32 cellular contexts compared by ENCODE assay signal in the genomic region with DNA sequence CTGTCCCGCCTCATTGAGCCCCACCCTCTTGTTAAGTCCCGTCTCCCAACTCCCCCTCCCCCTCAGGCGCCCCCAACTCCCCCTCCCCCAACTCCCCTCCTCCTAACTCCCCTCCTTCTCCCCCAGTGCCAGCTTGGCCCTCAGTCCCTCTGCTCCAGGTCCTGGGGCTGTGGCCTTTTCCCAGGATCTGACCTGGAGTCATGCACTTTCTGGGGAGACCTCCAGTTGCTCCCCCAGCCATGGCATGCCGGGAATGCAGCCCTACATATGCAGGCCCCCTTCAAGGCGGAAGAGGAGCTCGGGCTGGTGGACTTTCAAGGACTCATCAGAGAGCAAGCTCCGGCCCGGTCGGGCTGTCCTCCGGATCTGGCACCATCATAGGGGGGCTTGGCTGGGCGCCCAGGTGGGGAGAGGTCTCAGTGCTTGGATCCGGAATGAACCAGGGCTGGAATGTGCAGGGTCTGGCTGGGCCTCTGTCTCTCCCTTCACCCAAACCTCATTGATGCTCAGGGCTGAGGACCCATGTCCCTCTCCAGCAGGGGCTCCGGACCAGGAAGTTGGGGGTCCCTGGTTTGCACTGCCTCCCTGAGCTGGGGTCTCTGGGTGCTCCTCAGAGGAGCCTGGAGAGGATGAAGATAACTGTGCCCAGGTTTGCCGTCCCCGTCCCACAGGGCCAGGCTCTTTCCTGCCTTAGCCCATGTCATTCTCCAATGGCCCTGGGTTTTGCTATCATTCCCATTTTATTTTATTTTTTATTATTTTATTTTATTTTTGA. TPM values are rescaled to one million over a fixed set of nuclear protein-coding genes. Genes with fewer than 3 reads are reported as not detected.
DNase-seq lines count a peak whose midpoint lies in the region; ATAC-seq, FAIRE-seq and TF ChIP-seq lines count a peak whose summit lies in the region.
"Had no signal": no experiment of that assay in that cellular context is flagged by ENCODE, and none has a peak within 500 bp of the region (broad histone marks: within the 10 kb centered on the region; RNA-seq: fewer than 3 reads in every experiment).

No MANE protein-coding gene starts in this region.

- H3K9ac ChIP-seq in K562 (ENCODE audit: insufficient read depth in 1 of 2, low read depth in 2 of 2, low read length in 2 of 2) = no peak overlapping the region
- H3K9ac ChIP-seq in mesendoderm (ENCODE audit: low read length) = no peak overlapping the region

- H3K4me3 Mint-ChIP-seq in activated CD4-positive, alpha-beta memory T cell treated with anti-CD3 and anti-CD28 coated beads for 36 hours = no peak overlapping the region
- H3K4me3 Mint-ChIP-seq: activated CD4-positive, alpha-beta memory T cell treated with anti-CD3 and anti-CD28 coated beads, Interleukin-2, amount 10 ng/mL, durations not matched to agents 7 days and 5 days; activated naive CD4-positive, alpha-beta T cell treated with anti-CD3 and anti-CD28 coated beads, Interleukin-2, amount 10 ng/mL, durations not matched to agents 7 days and 5 days; activated T-helper 1 cell treated with anti-CD3 and anti-CD28 coated beads, Interleukin-12 subunit alpha, Interleukin-12 subunit beta, Interleukin-2, Interleukin-4 antibody, amounts not matched to agents 30 ng/mL and 10 ng/mL and 1 ng/mL, durations not matched to agents 14 hours and 24 hours and 36 hours; CD4-positive, CD25-positive, alpha-beta regulatory T cell; naive thymus-derived CD8-positive, alpha-beta T cell had no signal

- 22% methylated on average over 12 of the region's 15 CpGs for WGBS in K562 (ENCODE audit: insufficient coverage, low coverage, missing lambda C conversion rate)
- no CpG with 5 or more reads among the region's 15 CpGs for WGBS in mesendoderm (ENCODE audit: extremely low coverage, insufficient coverage, low lambda C conversion rate)
- 81 to 93% (median 84%) methylated on average over 14 to 15 of the region's 15 CpGs for WGBS in small intestine, 3 donors

- no peaks in the 10 kb centered on the region for H3K9me1 ChIP-seq in K562 (ENCODE audit: control insufficient read depth, insufficient read depth, low read length)

- H3K79me1 ChIP-seq in mesendoderm (ENCODE audit: low read length) = no peaks in the 10 kb centered on the region

- H3K27me3 Mint-ChIP-seq in activated CD4-positive, alpha-beta memory T cell treated with anti-CD3 and anti-CD28 coated beads for 36 hours = peaks cover 3% of the 10 kb centered on the region
- H3K27me3 Mint-ChIP-seq: activated CD4-positive, alpha-beta memory T cell treated with anti-CD3 and anti-CD28 coated beads, Interleukin-2, amount 10 ng/mL, durations not matched to agents 7 days and 5 days had no signal

- no peak overlapping the region for H2AK5ac ChIP-seq in mesendoderm (ENCODE audit: low read length)

- H3K56ac ChIP-seq in mesendoderm (ENCODE audit: low read length) = peak overlapping the region; percentile 64

- no peaks in the 10 kb centered on the region for H3K9me3 Mint-ChIP-seq in activated CD4-positive, alpha-beta memory T cell treated with anti-CD3 and anti-CD28 coated beads for 36 hours
- H3K9me3 Mint-ChIP-seq: activated CD4-positive, alpha-beta memory T cell treated with anti-CD3 and anti-CD28 coated beads, Interleukin-2, amount 10 ng/mL, durations not matched to agents 7 days and 5 days; activated naive CD4-positive, alpha-beta T cell treated with anti-CD3 and anti-CD28 coated beads, Interleukin-2, amount 10 ng/mL, durations not matched to agents 7 days and 5 days; activated T-helper 1 cell treated with anti-CD3 and anti-CD28 coated beads, Interleukin-12 subunit alpha, Interleukin-12 subunit beta, Interleukin-2, Interleukin-4 antibody, amounts not matched to agents 30 ng/mL and 10 ng/mL and 1 ng/mL, durations not matched to agents 14 hours and 24 hours and 36 hours had no signal

- TF ChIP-seq RAD21 in K562 (CRISPR knock-in tag; conservative IDR thresholded peaks at IDR 0.05 in 1 of 2, IDR thresholded peaks at IDR 0.05 in 1 of 2) = no peak

- no peak overlapping the region for H3K27ac Mint-ChIP-seq in activated CD4-positive, alpha-beta memory T cell treated with anti-CD3 and anti-CD28 coated beads for 36 hours
- H3K27ac Mint-ChIP-seq: activated CD4-positive, alpha-beta memory T cell treated with anti-CD3 and anti-CD28 coated beads, Interleukin-2, amount 10 ng/mL, durations not matched to agents 7 days and 5 days; activated naive CD4-positive, alpha-beta T cell treated with anti-CD3 and anti-CD28 coated beads, Interleukin-2, amount 10 ng/mL, durations not matched to agents 7 days and 5 days; activated T-helper 1 cell treated with anti-CD3 and anti-CD28 coated beads, Interleukin-12 subunit alpha, Interleukin-12 subunit beta, Interleukin-2, Interleukin-4 antibody, amounts not matched to agents 30 ng/mL and 10 ng/mL and 1 ng/mL, durations not matched to agents 14 hours and 24 hours and 36 hours; CD4-positive, CD25-positive, alpha-beta regulatory T cell; naive thymus-derived CD8-positive, alpha-beta T cell had no signal

- no peak for TF ChIP-seq EP300 in K562 (IDR thresholded peaks at IDR 0.05; ENCODE audit: low read length)

- TF ChIP-seq CTCF in K562 (IDR thresholded peaks at IDR 0.05 in 2 of 3, conservative IDR thresholded peaks at IDR 0.05 in 1 of 3; ENCODE audit: insufficient read depth in 2 of 3, low read depth in 1 of 3, low read length in 3 of 3) (no peak), thoracic aorta (IDR thresholded peaks at IDR 0.05) (no peak)

- H3K4me3 ChIP-seq in K562 (no peak overlapping the region), mesendoderm (ENCODE audit: low read length) (no peak overlapping the region), thoracic aorta (no peak overlapping the region), small intestine (ENCODE audit: low read depth in 1 of 2, low read length in 2 of 2) (no peak overlapping the region)
- H3K4me3 ChIP-seq: left ventricle myocardium inferior, skin epidermis had no signal

- H3K23ac ChIP-seq in mesendoderm (ENCODE audit: low read length) = no peak overlapping the region

- H3K79me2 ChIP-seq in K562 (ENCODE audit: control insufficient read depth, insufficient read depth, low read length) = no peaks in the 10 kb centered on the region
- no peaks in the 10 kb centered on the region for H3K79me2 ChIP-seq in mesendoderm (ENCODE audit: control insufficient read depth, insufficient read depth, low read length)

- CTCF ChIA-PET in K562 (lab: Yijun Ruan, JAX; ENCODE audit: low intra/inter-chr PET ratio) = no interaction called here
- CTCF ChIA-PET in activated CD4-positive, alpha-beta memory T cell treated with anti-CD3 and anti-CD28 coated beads for 36 hours (lab: Charles Lee) = no interaction called here

- FAIRE-seq in K562 (lab: Jason Lieb, UNC) = no peak
- no peak for FAIRE-seq in small intestine (lab: Jason Lieb, UNC)
- FAIRE-seq: GM18507, GM19239 had no signal

- H3K9me3 ChIP-seq in K562 (replicated peaks; ENCODE audit: control insufficient read depth, insufficient read depth, low read depth, low read length) = no peaks in the 10 kb centered on the region
- H3K9me3 ChIP-seq in thoracic aorta = no peaks in the 10 kb centered on the region
- H3K9me3 ChIP-seq in small intestine (ENCODE audit: control insufficient read depth, low read depth) = no peaks in the 10 kb centered on the region

- ATAC-seq in K562 (no peak), thoracic aorta (ENCODE audit: insufficient number of reproducible peaks, low FRiP score, low read depth) (no peak)
- ATAC-seq: naive thymus-derived CD8-positive, alpha-beta T cell had no signal

- no TSS peak for BruUV-seq in K562 (replicated peaks; lab: Mats Ljungman, UMichigan)

- H3K27ac ChIP-seq in K562 (ENCODE audit: extremely low read depth, low read depth, low read length) (no peak overlapping the region), mesendoderm (ENCODE audit: low read depth, low read length) (no peak overlapping the region), thoracic aorta (peak overlapping the region; percentile 86 to 100), small intestine (ENCODE audit: low read depth in 1 of 2, low read length in 1 of 2) (no peak overlapping the region)
- H3K27ac ChIP-seq: left ventricle myocardium inferior had no signal

- peak overlapping the region; percentile 34 for H3K18ac ChIP-seq in mesendoderm (ENCODE audit: low read length)

- no peak for TF ChIP-seq POLR2A in K562 (conservative IDR thresholded peaks at IDR 0.05)

- H3K4ac ChIP-seq in mesendoderm (ENCODE audit: low read depth, low read length) = no peak overlapping the region

- peak; percentile 46 for DNase-seq in activated effector memory CD4-positive, alpha-beta T cell treated with anti-CD3 and anti-CD28 coated beads, Interleukin-2, amount 50 U/mL, for 16 hours
- no peak for DNase-seq in activated effector memory CD4-positive, alpha-beta T cell treated with Interleukin-2 at 50 U/mL for 16 hours
- DNase-seq in K562 (ENCODE audit: extremely low read depth in 1 of 4, low spot score in 3 of 4) = no peak
- peak; percentile 50 for DNase-seq in mesendoderm
- DNase-seq in thoracic aorta (ENCODE audit: low spot score) = no peak
- no peak for DNase-seq in small intestine
- DNase-seq in activated CD4-positive, alpha-beta memory T cell treated with anti-CD3 and anti-CD28 coated beads for 36 hours = no peak
- no peak for DNase-seq in 8988T
- DNase-seq: activated CD4-positive, alpha-beta memory T cell treated with anti-CD3 and anti-CD28 coated beads, Interleukin-2, amount 10 ng/mL, durations not matched to agents 7 days and 5 days; activated CD4-positive, alpha-beta T cell treated with anti-CD3 and anti-CD28 coated beads for 1 hour; activated CD8-positive, alpha-beta memory T cell treated with anti-CD3 and anti-CD28 coated beads, Interleukin-2, amount 50 U/mL, for 4 hours; activated naive CD4-positive, alpha-beta T cell treated with anti-CD3 and anti-CD28 coated beads, Interleukin-2, amount 10 ng/mL, durations not matched to agents 7 days and 5 days; Calu3; CD4-positive, CD25-positive, alpha-beta regulatory T cell; DMS79 treated with DMSO at 0.1 percent for 48 hours; GF-D8; HCEC 1CT; left ventricle myocardium inferior; naive thymus-derived CD8-positive, alpha-beta T cell; NCI-H1417 treated with DMSO at 0.1 percent for 48 hours; NCI-H2081; NCI-H2227 treated with DMSO at 0.1 percent for 48 hours; NCI-H526; NK-92 treated with Interleukin-12 subunit alpha and Interleukin-12 subunit beta, amount 100 ng/mL, for 24 hours; occipital lobe; stimulated activated naive CD4-positive, alpha-beta T cell had no signal

- no peak overlapping the region for H2BK5ac ChIP-seq in mesendoderm (ENCODE audit: low read length)

- POLR2A ChIA-PET in K562 (lab: Yijun Ruan, JAX) = interaction anchor here (0.6 to 1.0 kb wide), 4 partner anchors 15 to 78 kb away, joined by 3 read pairs; no protein-coding TSS in a partner anchor
- POLR2A ChIA-PET in activated CD4-positive, alpha-beta memory T cell treated with anti-CD3 and anti-CD28 coated beads for 36 hours (lab: Charles Lee) = no interaction called here

- H3K27me3 ChIP-seq in K562 (ENCODE audit: control insufficient read depth in 2 of 2, insufficient read depth in 2 of 2, low read length in 2 of 2) (peaks cover 0 to 41% of the 10 kb centered on the region in 2 experiments; a peak in 2 of 5 replicates), mesendoderm (ENCODE audit: insufficient read depth, low read length, poor library complexity) (no peaks in the 10 kb centered on the region), thoracic aorta (replicated peaks; ENCODE audit: insufficient read depth) (no peaks in the 10 kb centered on the region), small intestine (ENCODE audit: control insufficient read depth in 2 of 2, insufficient read depth in 2 of 2, low read length in 2 of 2) (no peaks in the 10 kb centered on the region)

- H3K4me2 ChIP-seq in K562 (ENCODE audit: insufficient read depth, low read length) = no peak overlapping the region
- no peak overlapping the region for H3K4me2 ChIP-seq in mesendoderm (ENCODE audit: low read length)

- no peak overlapping the region for H2BK15ac ChIP-seq in mesendoderm (replicated peaks; ENCODE audit: low read depth)

- H4K20me1 ChIP-seq in K562 (replicated peaks; ENCODE audit: control insufficient read depth, insufficient read depth, low read length) = 0 out of 2 replicates have a peak, but pooled peaks cover 5% of the 10 kb centered on the region

- no peaks in the 10 kb centered on the region for H3K36me3 Mint-ChIP-seq in activated CD4-positive, alpha-beta memory T cell treated with anti-CD3 and anti-CD28 coated beads for 36 hours
- H3K36me3 Mint-ChIP-seq: activated naive CD4-positive, alpha-beta T cell treated with anti-CD3 and anti-CD28 coated beads, Interleukin-2, amount 10 ng/mL, durations not matched to agents 7 days and 5 days; CD4-positive, CD25-positive, alpha-beta regulatory T cell had no signal

- H4K5ac ChIP-seq in mesendoderm (ENCODE audit: low read length) = no peak overlapping the region

- H2AFZ ChIP-seq in K562 (ENCODE audit: low read depth, low read length) = no peak overlapping the region

- intact Hi-C loops in K562 (cut with micrococcal nuclease) = no loop called here
- intact Hi-C loops in activated CD4-positive, alpha-beta memory T cell treated with anti-CD3 and anti-CD28 coated beads for 36 hours (cut with micrococcal nuclease) = no loop called here

- no peaks in the 10 kb centered on the region for H3K4me1 Mint-ChIP-seq in activated CD4-positive, alpha-beta memory T cell treated with anti-CD3 and anti-CD28 coated beads for 36 hours (ENCODE audit: low read depth)
- H3K4me1 Mint-ChIP-seq: activated CD4-positive, alpha-beta memory T cell treated with anti-CD3 and anti-CD28 coated beads, Interleukin-2, amount 10 ng/mL, durations not matched to agents 7 days and 5 days; activated naive CD4-positive, alpha-beta T cell treated with anti-CD3 and anti-CD28 coated beads, Interleukin-2, amount 10 ng/mL, durations not matched to agents 7 days and 5 days; naive thymus-derived CD8-positive, alpha-beta T cell had no signal

- no peak overlapping the region for H2BK120ac ChIP-seq in mesendoderm (ENCODE audit: low read depth, low read length)

- no peak overlapping the region for H4K8ac ChIP-seq in mesendoderm (ENCODE audit: low read depth, low read length)

- H3K4me1 ChIP-seq in K562 (replicated peaks in 1 of 2; ENCODE audit: control insufficient read depth in 2 of 2, insufficient read depth in 2 of 2, low read length in 2 of 2) = peaks cover 0 to 9% of the 10 kb centered on the region in 2 experiments; a peak in 2 of 5 replicates
- H3K4me1 ChIP-seq in mesendoderm (ENCODE audit: control insufficient read depth, low read depth, low read length) = no peaks in the 10 kb centered on the region
- H3K4me1 ChIP-seq in thoracic aorta (ENCODE audit: control insufficient read depth in 1 of 2, low read depth in 2 of 2) = peaks cover 19 to 69% of the 10 kb centered on the region in 2 donors
- H3K4me1 ChIP-seq in small intestine (ENCODE audit: control insufficient read depth in 2 of 2, insufficient read depth in 1 of 2, low read depth in 1 of 2, low read length in 1 of 2) = no peaks in the 10 kb centered on the region
- H3K4me1 ChIP-seq: left ventricle myocardium inferior had no signal

- in situ Hi-C loops in K562 (cut with MboI) = no loop called here

- no peaks in the 10 kb centered on the region for H3K36me3 ChIP-seq in K562 (ENCODE audit: control insufficient read depth, insufficient read depth, low read length)
- no peaks in the 10 kb centered on the region for H3K36me3 ChIP-seq in mesendoderm (ENCODE audit: control insufficient read depth, insufficient read depth, low read length)
- H3K36me3 ChIP-seq in thoracic aorta = no peaks in the 10 kb centered on the region
- H3K36me3 ChIP-seq in small intestine (ENCODE audit: control insufficient read depth in 2 of 2, insufficient read depth in 2 of 2, low read length in 2 of 2) = no peaks in the 10 kb centered on the region
- H3K36me3 ChIP-seq: left ventricle myocardium inferior had no signal

RNA-seq across cellular contexts. Expression of gene TMEM270, which starts 41.1 kb away (rescaled TPM):
- not detected in 2 replicates for total RNA-seq in K562 (2011; cell fraction: chromatin; rRNA removed; ENCODE audit: low replicate concordance)
- not detected in 2 replicates for total RNA-seq in K562 (2011; cell fraction: nucleolus; rRNA removed)
- not detected in 2 replicates for total RNA-seq in K562 (2011; cell fraction: nucleoplasm; rRNA removed)
- total RNA-seq in K562 (2014; rRNA removed) (not detected in 2 replicates), K562 (2014; rRNA removed; fragmentation: Illumina TruSeq; extraction: Trizol) (not detected in 2 replicates), K562 (2015; rRNA removed; fragmentation: Illumina TruSeq; extraction: Trizol) (not detected in 2 replicates), K562 (2021) (not detected in 2 replicates), thoracic aorta (not detected)
- polyA plus RNA-seq in K562 (2011; rRNA removed) (not detected in 2 replicates), K562 (2014; fragmentation: Illumina TruSeq; extraction: Trizol) (not detected in 2 replicates), K562 (2014; fragmentation: Nextera tagmentation; extraction: Ambion mirVana) (not detected), K562 (2014; rRNA removed) (not detected in 2 replicates), small intestine (under 1 TPM in 1 of 3 donors, not detected in 2; 0.18 TPM)
- polyA plus RNA-seq in K562 (2011; cell fraction: cytosol; rRNA removed) = not detected in 2 replicates
- not detected in 2 replicates for polyA plus RNA-seq in K562 (2011; cell fraction: nucleus; rRNA removed)
- polyA plus RNA-seq in K562 (2012) = not detected in 2 replicates
- not detected in 2 replicates for polyA minus RNA-seq in K562 (2011; rRNA and poly(A)+ RNA removed)
- polyA minus RNA-seq in K562 (2011; cell fraction: cytosol; rRNA and poly(A)+ RNA removed) = not detected in 2 replicates
- not detected in 2 replicates for polyA minus RNA-seq in K562 (2011; cell fraction: nucleus; rRNA and poly(A)+ RNA removed)
- not detected for polyA plus RNA-seq in mesendoderm (2013, experiment 1 of 2)
- polyA plus RNA-seq in mesendoderm (2013, experiment 2 of 2) = not detected
- not detected for total RNA-seq in activated CD4-positive, alpha-beta memory T cell treated with anti-CD3 and anti-CD28 coated beads for 36 hours
- total RNA-seq: activated CD4-positive, alpha-beta memory T cell treated with anti-CD3 and anti-CD28 coated beads, Interleukin-2, amount 10 ng/mL, durations not matched to agents 7 days and 5 days; activated T-helper 1 cell treated with anti-CD3 and anti-CD28 coated beads, Interleukin-12 subunit alpha, Interleukin-12 subunit beta, Interleukin-2, Interleukin-4 antibody, amounts not matched to agents 30 ng/mL and 10 ng/mL and 1 ng/mL, durations not matched to agents 14 hours and 24 hours and 36 hours; CD4-positive, CD25-positive, alpha-beta regulatory T cell; left ventricle myocardium inferior; naive thymus-derived CD8-positive, alpha-beta T cell; occipital lobe; T-helper 2 cell treated with Interferon-gamma antibody and Interleukin-4, amounts not matched to agents 100 ng/mL and 5 ng/mL, for 36 hours; urinary bladder had no signal
- polyA plus RNA-seq: naive thymus-derived CD8-positive, alpha-beta T cell had no signal

RNA-seq across cellular contexts. Expression of gene METTL27, which starts 59.7 kb away (rescaled TPM):
- 1.9 and 4.9 TPM in 2 replicates for total RNA-seq in K562 (2011; cell fraction: chromatin; rRNA removed; ENCODE audit: low replicate concordance)
- 3.6 and 4.8 TPM in 2 replicates for total RNA-seq in K562 (2011; cell fraction: nucleolus; rRNA removed)
- 2.0 and 5.0 TPM in 2 replicates for total RNA-seq in K562 (2011; cell fraction: nucleoplasm; rRNA removed)
- total RNA-seq in K562 (2014; rRNA removed) = 0.32 and 0.94 TPM in 2 replicates
- not detected in 2 replicates for total RNA-seq in K562 (2014; rRNA removed; fragmentation: Illumina TruSeq; extraction: Trizol)
- not detected in 2 replicates for total RNA-seq in K562 (2015; rRNA removed; fragmentation: Illumina TruSeq; extraction: Trizol)
- total RNA-seq in K562 (2021) = 0.42 and 0.73 TPM in 2 replicates
- 0.33 and 0.49 TPM in 2 replicates for polyA plus RNA-seq in K562 (2011; rRNA removed)
- 0.59 and 1.3 TPM in 2 replicates for polyA plus RNA-seq in K562 (2011; cell fraction: cytosol; rRNA removed)
- 1.4 and 3.9 TPM in 2 replicates for polyA plus RNA-seq in K562 (2011; cell fraction: nucleus; rRNA removed)
- polyA plus RNA-seq in K562 (2012) = 0.25 and 0.58 TPM in 2 replicates
- polyA plus RNA-seq in K562 (2014; fragmentation: Illumina TruSeq; extraction: Trizol) = 0.69 TPM in 1 of 2 replicates, not detected in the other
- under 1 TPM in 1 of 2 experiments, not detected in 1; 0.08 TPM for polyA plus RNA-seq in K562 (2014; fragmentation: Nextera tagmentation; extraction: Ambion mirVana)
- 0.35 and 0.82 TPM in 2 replicates for polyA plus RNA-seq in K562 (2014; rRNA removed)
- 0.53 and 1.1 TPM in 2 replicates for polyA minus RNA-seq in K562 (2011; rRNA and poly(A)+ RNA removed)
- polyA minus RNA-seq in K562 (2011; cell fraction: cytosol; rRNA and poly(A)+ RNA removed) = not detected in 2 replicates
- polyA minus RNA-seq in K562 (2011; cell fraction: nucleus; rRNA and poly(A)+ RNA removed) = 1.6 and 1.9 TPM in 2 replicates
- 1.6 TPM for polyA plus RNA-seq in mesendoderm (2013, experiment 1 of 2)
- polyA plus RNA-seq in mesendoderm (2013, experiment 2 of 2) = 1.5 TPM
- 1 to 10 TPM in 1 of 2 donors, not detected in 1; 1.2 TPM for total RNA-seq in thoracic aorta
- polyA plus RNA-seq in small intestine = 1 to 10 TPM in 1 of 3 donors, under 1 TPM in 2; 0.89 to 4.1 (median 0.94) TPM
- 1 to 10 TPM; 1.7 to 2.3 TPM for total RNA-seq in activated CD4-positive, alpha-beta memory T cell treated with anti-CD3 and anti-CD28 coated beads for 36 hours

Comparison
In these comparisons a context has a peak if more than half of its experiments do, and no peak if none do; other contexts are left out.
1. DNase-seq: peak in activated effector memory CD4-positive, alpha-beta T cell treated with anti-CD3 and anti-CD28 coated beads, Interleukin-2, amount 50 U/mL, for 16 hours (single experiment) and mesendoderm (single experiment); none in activated effector memory CD4-positive, alpha-beta T cell treated with Interleukin-2 at 50 U/mL for 16 hours (single experiment), K562 (0 of 4), thoracic aorta (single experiment), small intestine (single experiment), activated CD4-positive, alpha-beta memory T cell treated with anti-CD3 and anti-CD28 coated beads for 36 hours (single experiment) and 8988T (single experiment).
2. H3K27ac ChIP-seq: peak in thoracic aorta (2 of 2); none in K562 (single experiment), mesendoderm (single experiment) and small intestine (0 of 2).